25 cellular contexts compared by ENCODE assay signal in genomic region chr19:51793994-51794393, GRCh38. TPM values are rescaled to one million over a fixed set of nuclear protein-coding genes. Genes with fewer than 3 reads are reported as not detected.
DNase-seq lines count a peak whose midpoint lies in the region; ATAC-seq and TF ChIP-seq lines count a peak whose summit lies in the region.
"Had no signal": no experiment of that assay in that cellular context is flagged by ENCODE, and none has a peak within 500 bp of the region (broad histone marks: within the 10 kb centered on the region; RNA-seq: fewer than 3 reads in every experiment).

No MANE protein-coding gene starts in this region.

- intact Hi-C loops in dendritic cell treated with granulocyte-macrophage colony-stimulating factor and Interleukin-4, amounts not matched to agents 40 ng/mL and 50 ng/mL, for 4 days (cut with micrococcal nuclease): no loop called here
- intact Hi-C loops in spleen (cut with DNase I; ENCODE audit: low total_unique reads): no loop called here

- ATAC-seq in SK-N-SH treated with all-trans-retinoic acid at 6 μM for 48 hours: no peak

- no peaks in the 10 kb centered on the region for H3K9me2 ChIP-seq in SK-N-SH

- WGBS in SK-N-SH (ENCODE audit: low lambda C conversion rate): 3% methylated on average over 2 of the region's 2 CpGs
- WGBS in spleen, 5 donors: 77 to 92% (median 81%) methylated on average over 2 of the region's 2 CpGs

- peaks cover 25% of the 10 kb centered on the region for H3F3A ChIP-seq in SK-N-SH (replicated peaks; ENCODE audit: insufficient read depth)

- H3K27me3 ChIP-seq in SK-N-SH (ENCODE audit: insufficient read depth) (no peaks in the 10 kb centered on the region), spleen (replicated peaks in 1 of 7) (peaks cover 0 to 6% (median 0%) of the 10 kb centered on the region in 7 donors)
- H3K27me3 ChIP-seq: BE2C, BLaER1 had no signal

- no peaks in the 10 kb centered on the region for H3K9me3 ChIP-seq in SK-N-SH
- peaks cover 0 to 16% (median 5%) of the 10 kb centered on the region in 8 donors for H3K9me3 ChIP-seq in spleen
- H3K9me3 ChIP-seq: BE2C had no signal

- no peaks in the 10 kb centered on the region for H3K36me3 ChIP-seq in SK-N-SH (replicated peaks in 1 of 2; ENCODE audit: control insufficient read depth in 1 of 2, insufficient read depth in 2 of 2, low read length in 1 of 2)
- H3K36me3 ChIP-seq in spleen: no peaks in the 10 kb centered on the region
- H3K36me3 ChIP-seq: BE2C, BLaER1 had no signal

- no peaks in the 10 kb centered on the region; the same call in 1 of the 2 replicates for H3K79me2 ChIP-seq in SK-N-SH (ENCODE audit: insufficient read depth)

- TF ChIP-seq CTCF in SK-N-SH (IDR thresholded peaks at IDR 0.05) (no peak), VCaP (conservative IDR thresholded peaks at IDR 0.05) (no peak), spleen (IDR thresholded peaks at IDR 0.05 in 8 of 11, conservative IDR thresholded peaks at IDR 0.05 in 3 of 11) (no peak), glutamatergic neuron (IDR thresholded peaks at IDR 0.05; ENCODE audit: partially characterized antibody, unreplicated experiment) (no peak)

- peak overlapping the region; percentile 95 for H3K27ac Mint-ChIP-seq in dendritic cell treated with granulocyte-macrophage colony-stimulating factor and Interleukin-4, amounts not matched to agents 40 ng/mL and 50 ng/mL, for 4 days
- no peak overlapping the region for H3K27ac Mint-ChIP-seq in glutamatergic neuron (ENCODE audit: unreplicated experiment)
- H3K27ac Mint-ChIP-seq: CD4-positive, alpha-beta memory T cell; CD4-positive, CD25-positive, alpha-beta regulatory T cell; CD8-positive, alpha-beta memory T cell had no signal

- H2AFZ ChIP-seq in SK-N-SH (ENCODE audit: low read depth): no peak overlapping the region

- no peak for TF ChIP-seq POLR2A in spleen (IDR thresholded peaks at IDR 0.05)

- no peak overlapping the region for H3K4me2 ChIP-seq in SK-N-SH
- H3K4me2 ChIP-seq: BLaER1 had no signal

- no peak overlapping the region for H3K4me3 ChIP-seq in SK-N-SH (ENCODE audit: low read depth in 2 of 2, low read length in 1 of 2)
- H3K4me3 ChIP-seq in spleen: no peak overlapping the region
- H3K4me3 ChIP-seq: BLaER1 had no signal

- TF ChIP-seq EP300 in SK-N-SH (IDR thresholded peaks at IDR 0.05; ENCODE audit: borderline replicate concordance in 1 of 2, low read depth in 1 of 2, low read length in 1 of 2): no peak

- H3K4me1 Mint-ChIP-seq in dendritic cell treated with granulocyte-macrophage colony-stimulating factor and Interleukin-4, amounts not matched to agents 40 ng/mL and 50 ng/mL, for 4 days (ENCODE audit: low read depth): peaks cover 65% of the 10 kb centered on the region
- no peaks in the 10 kb centered on the region for H3K4me1 Mint-ChIP-seq in glutamatergic neuron (ENCODE audit: low read depth, unreplicated experiment)
- H3K4me1 Mint-ChIP-seq: CD4-positive, alpha-beta memory T cell; CD4-positive, CD25-positive, alpha-beta regulatory T cell; CD8-positive, alpha-beta memory T cell had no signal

- H3K4me3 Mint-ChIP-seq in dendritic cell treated with granulocyte-macrophage colony-stimulating factor and Interleukin-4, amounts not matched to agents 40 ng/mL and 50 ng/mL, for 4 days: no peak overlapping the region
- H3K4me3 Mint-ChIP-seq in glutamatergic neuron (ENCODE audit: unreplicated experiment): no peak overlapping the region
- H3K4me3 Mint-ChIP-seq: CD4-positive, alpha-beta memory T cell; CD4-positive, CD25-positive, alpha-beta regulatory T cell; CD8-positive, alpha-beta memory T cell had no signal

- no peaks in the 10 kb centered on the region for H3K27me3 Mint-ChIP-seq in dendritic cell treated with granulocyte-macrophage colony-stimulating factor and Interleukin-4, amounts not matched to agents 40 ng/mL and 50 ng/mL, for 4 days
- H3K27me3 Mint-ChIP-seq in glutamatergic neuron (ENCODE audit: unreplicated experiment): peaks cover 2% of the 10 kb centered on the region
- H3K27me3 Mint-ChIP-seq: CD4-positive, CD25-positive, alpha-beta regulatory T cell had no signal

- H3K27ac ChIP-seq in SK-N-SH (ENCODE audit: low read depth in 2 of 2, low read length in 1 of 2) (peak overlapping the region in 1 of 2 experiments; percentile 70; a peak in 1 of 4 replicates), VCaP (peak overlapping the region; percentile 44), spleen (peak overlapping the region in 5 of 8 donors; percentile 28 to 85 (median 31))
- H3K27ac ChIP-seq: BLaER1 had no signal

- TF ChIP-seq RAD21 in SK-N-SH (IDR thresholded peaks at IDR 0.05; ENCODE audit: low read length): no peak

- no peaks in the 10 kb centered on the region for H4K20me1 ChIP-seq in SK-N-SH (ENCODE audit: insufficient read depth)
- H4K20me1 ChIP-seq: BLaER1 had no signal

- no peak for DNase-seq in SK-N-SH
- DNase-seq in spleen: no peak
- DNase-seq in pons (ENCODE audit: low spot score): no peak
- no peak for DNase-seq in glutamatergic neuron
- DNase-seq in activated gamma-delta T cell (lab: John Stamatoyannopoulos, UW): no peak
- DNase-seq: 8988T; ACHN; BE2C; C1 segment of cervical spinal cord; CD4-positive, alpha-beta memory T cell; CD4-positive, CD25-positive, alpha-beta regulatory T cell; CD8-positive, alpha-beta memory T cell; COR-L47; DMS 273 treated with DMSO at 0.1 percent for 48 hours; DMS153; DMS53; DMS79 treated with DMSO at 0.1 percent for 48 hours; GF-D8 had no signal

- peaks cover 41% of the 10 kb centered on the region for H3K36me3 Mint-ChIP-seq in dendritic cell treated with granulocyte-macrophage colony-stimulating factor and Interleukin-4, amounts not matched to agents 40 ng/mL and 50 ng/mL, for 4 days (ENCODE audit: low read depth)
- peaks cover 4% of the 10 kb centered on the region for H3K36me3 Mint-ChIP-seq in glutamatergic neuron (ENCODE audit: unreplicated experiment)
- H3K36me3 Mint-ChIP-seq: CD14-positive monocyte; CD4-positive, alpha-beta memory T cell; CD4-positive, CD25-positive, alpha-beta regulatory T cell had no signal

- peaks cover 0 to 30% of the 10 kb centered on the region in 2 experiments; a peak in 2 of 4 replicates for H3K4me1 ChIP-seq in SK-N-SH (ENCODE audit: control insufficient read depth in 1 of 2, insufficient read depth in 2 of 2, low read depth in 1 of 2, low read length in 1 of 2)
- peaks cover 0 to 35% (median 7%) of the 10 kb centered on the region in 6 donors for H3K4me1 ChIP-seq in spleen
- H3K4me1 ChIP-seq: BE2C, BLaER1 had no signal

- CTCF ChIA-PET in SK-N-SH (lab: Yijun Ruan, JAX): no interaction called here

- no peaks in the 10 kb centered on the region for H3K9me3 Mint-ChIP-seq in dendritic cell treated with granulocyte-macrophage colony-stimulating factor and Interleukin-4, amounts not matched to agents 40 ng/mL and 50 ng/mL, for 4 days
- peaks cover 5% of the 10 kb centered on the region for H3K9me3 Mint-ChIP-seq in glutamatergic neuron (ENCODE audit: unreplicated experiment)

- POLR2A ChIA-PET in SK-N-SH (lab: Yijun Ruan, JAX): no interaction called here

- H3K9ac ChIP-seq in SK-N-SH: peak overlapping the region; percentile 13; the same call in 1 of the 2 replicates
- H3K9ac ChIP-seq: BLaER1 had no signal

TF ChIP-seq in SK-N-SH, 30 proteins besides CTCF, POLR2A, EP300 and RAD21 (continues in another document):
- TF ChIP-seq NFIC (IDR thresholded peaks at IDR 0.05; ENCODE audit: borderline replicate concordance): no peak
- no peak for TF ChIP-seq NRF1 (IDR thresholded peaks at IDR 0.05; ENCODE audit: low read depth, low read length)

TF ChIP-seq in SK-N-SH treated with all-trans-retinoic acid at 6 μM for 48 hours, 23 proteins besides CTCF, POLR2A, EP300 and RAD21 (continues in another document):
- TF ChIP-seq ZFP30 (CRISPR knock-in tag; IDR thresholded peaks at IDR 0.05): no peak
- no peak for TF ChIP-seq GLIS3 (CRISPR knock-in tag; IDR thresholded peaks at IDR 0.05)
- TF ChIP-seq ESRRG (CRISPR knock-in tag; IDR thresholded peaks at IDR 0.05): no peak
- TF ChIP-seq SNAI2 (CRISPR knock-in tag; IDR thresholded peaks at IDR 0.05): no peak
- TF ChIP-seq OSR1 (CRISPR knock-in tag; IDR thresholded peaks at IDR 0.05): no peak
- TF ChIP-seq ISL1 (CRISPR knock-in tag; IDR thresholded peaks at IDR 0.05): no peak
- no peak for TF ChIP-seq PPARA (CRISPR knock-in tag; IDR thresholded peaks at IDR 0.05; ENCODE audit: borderline replicate concordance)
- no peak for TF ChIP-seq ARNTL (CRISPR knock-in tag; IDR thresholded peaks at IDR 0.05; ENCODE audit: borderline replicate concordance, low read depth)
- TF ChIP-seq CSRNP3 (CRISPR knock-in tag; IDR thresholded peaks at IDR 0.05): no peak
- TF ChIP-seq TCF4 (CRISPR knock-in tag; IDR thresholded peaks at IDR 0.05; ENCODE audit: borderline replicate concordance): no peak

RNA-seq across cellular contexts. Expression of gene FPR3, which starts 1.0 kb away (rescaled TPM):
- polyA plus RNA-seq in SK-N-SH (2012; rRNA removed): 0.02 and 0.05 TPM in 2 replicates
- polyA plus RNA-seq in SK-N-SH (2012; cell fraction: cytosol; rRNA removed): 0.08 TPM in 1 of 2 replicates, not detected in the other
- polyA plus RNA-seq in SK-N-SH (2012; cell fraction: nucleus; rRNA removed): 0.06 TPM in 2 replicates
- 10 to 100 TPM in 5 of 7 donors, 1 to 10 TPM in 2; 3.4 to 19.7 (median 13.5) TPM for total RNA-seq in spleen
- 1 to 10 TPM; 3.9 to 5.4 (median 3.9) TPM for polyA plus RNA-seq in spleen
- not detected for total RNA-seq in glutamatergic neuron (ENCODE audit: unreplicated experiment)
- total RNA-seq: A673; CD4-positive, CD25-positive, alpha-beta regulatory T cell had no signal
- polyA plus RNA-seq: AG04450; CD4-positive, alpha-beta memory T cell; CD4-positive, CD25-positive, alpha-beta regulatory T cell; CD8-positive, alpha-beta memory T cell had no signal

RNA-seq across cellular contexts. Expression of gene FPR2, which starts 33.0 kb away (rescaled TPM):
- polyA plus RNA-seq in SK-N-SH (2012; rRNA removed) (not detected in 2 replicates), spleen (1 to 10 TPM; 1.5 to 3.8 (median 2.0) TPM)
- not detected in 2 replicates for polyA plus RNA-seq in SK-N-SH (2012; cell fraction: cytosol; rRNA removed)
- polyA plus RNA-seq in SK-N-SH (2012; cell fraction: nucleus; rRNA removed): not detected in 2 replicates
- total RNA-seq in spleen (10 to 100 TPM; 18.6 to 88.0 (median 37.1) TPM), glutamatergic neuron (ENCODE audit: unreplicated experiment) (not detected)
- total RNA-seq: A673; CD4-positive, alpha-beta memory T cell; CD4-positive, CD25-positive, alpha-beta regulatory T cell; CD8-positive, alpha-beta memory T cell had no signal
- polyA plus RNA-seq: AG04450; CD4-positive, alpha-beta memory T cell; CD4-positive, CD25-positive, alpha-beta regulatory T cell; CD8-positive, alpha-beta memory T cell had no signal

RNA-seq across cellular contexts. Expression of gene FPR1, which starts 42.3 kb away (rescaled TPM):
- polyA plus RNA-seq in SK-N-SH (2012; rRNA removed) (0.03 TPM in 1 of 2 replicates, not detected in the other), spleen (10 to 100 TPM in 2 of 3 donors, 1 to 10 TPM in 1; 7.2 to 24.1 (median 12.2) TPM)
- polyA plus RNA-seq in SK-N-SH (2012; cell fraction: cytosol; rRNA removed): not detected in 2 replicates
- polyA plus RNA-seq in SK-N-SH (2012; cell fraction: nucleus; rRNA removed): 0.08 TPM in 1 of 2 replicates, not detected in the other
- total RNA-seq in spleen (100 to 1,000 TPM; 103 to 344 (median 144) TPM), glutamatergic neuron (ENCODE audit: unreplicated experiment) (not detected)
- total RNA-seq: A673; CD4-positive, alpha-beta memory T cell; CD4-positive, CD25-positive, alpha-beta regulatory T cell; CD8-positive, alpha-beta memory T cell had no signal
- polyA plus RNA-seq: AG04450; CD8-positive, alpha-beta memory T cell had no signal

Comparison
In these comparisons a context has a peak if more than half of its experiments do, and no peak if none do; other contexts are left out.
1. RNA of gene FPR2, which starts 33.0 kb away (total RNA-seq): 18.6 to 88.0 TPM in spleen; not detected in glutamatergic neuron (single experiment); every median in the first group is over 10 times any median in the second.
2. RNA of gene FPR1, which starts 42.3 kb away (total RNA-seq): 103 to 344 TPM in spleen; not detected in glutamatergic neuron (single experiment); every median in the first group is over 100 times any median in the second.